ENCODE assay signal across 16 cellular contexts in the genomic region with DNA sequence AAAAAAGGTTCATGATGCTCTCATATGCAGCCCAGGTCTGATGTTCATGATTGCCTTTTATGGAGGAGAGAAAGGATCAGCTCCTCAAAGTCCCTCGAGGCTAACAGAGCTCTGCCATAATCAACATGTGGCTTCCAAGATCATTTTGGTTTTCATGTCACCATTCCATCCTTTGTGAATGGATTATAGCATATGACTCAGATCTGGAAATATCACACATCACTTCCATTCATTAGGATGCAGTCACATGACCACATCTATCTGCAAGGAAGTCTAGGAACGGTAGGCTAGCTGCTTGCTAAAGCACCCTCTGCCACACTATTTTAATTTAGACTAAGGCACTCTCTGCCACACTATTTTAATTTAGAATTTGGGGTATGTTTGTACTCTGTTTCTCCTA.
"Had no signal": no experiment of that assay in that cellular context is flagged by ENCODE, and none has a peak within 500 bp of the region (broad histone marks: within the 10 kb centered on the region; RNA-seq: fewer than 3 reads in every experiment).

No MANE protein-coding gene starts in this region.

- H3K36me3 ChIP-seq: left lung, ovary had no signal

- H3K4me3 ChIP-seq: left lung, ovary had no signal

- FAIRE-seq: kidney had no signal

- H3K27me3 ChIP-seq: left lung, ovary had no signal

- H3K27me3 Mint-ChIP-seq: dendritic cell treated with granulocyte-macrophage colony-stimulating factor and Interleukin-4, amounts not matched to agents 40 ng/mL and 50 ng/mL, for 4 days had no signal

- DNase-seq: activated CD4-positive, CD25-positive, alpha-beta regulatory T cell treated with anti-CD3 and anti-CD28 coated beads, Interleukin-2, amount 50 U/mL, for 72 hours; activated naive CD8-positive, alpha-beta T cell treated with anti-CD3 and anti-CD28 coated beads for 36 hours; cerebellar nuclear complex; effector memory CD4-positive, alpha-beta T cell; hippocampal formation; kidney; left lung; mammary epithelial cell; naive thymus-derived CD4-positive, alpha-beta T cell; ovary; stimulated activated CD4-positive, alpha-beta T cell treated with anti-CD3 and anti-CD28 coated beads, Interleukin-1b, Interleukin-23, amount 100 ng/mL, for 48 hours; T-helper 9 cell had no signal

- H3K4me1 ChIP-seq: left lung had no signal

- H3K27ac Mint-ChIP-seq: activated naive CD8-positive, alpha-beta T cell treated with anti-CD3 and anti-CD28 coated beads for 36 hours; activated T-helper 1 cell treated with anti-CD3 and anti-CD28 coated beads, Interleukin-12 subunit alpha, Interleukin-12 subunit beta, Interleukin-2, Interleukin-4 antibody, amounts not matched to agents 30 ng/mL and 10 ng/mL and 1 ng/mL, durations not matched to agents 14 hours and 24 hours and 36 hours; dendritic cell treated with granulocyte-macrophage colony-stimulating factor and Interleukin-4, amounts not matched to agents 40 ng/mL and 50 ng/mL, for 4 days; naive thymus-derived CD4-positive, alpha-beta T cell; stimulated activated effector memory CD8-positive, alpha-beta T cell treated with anti-CD3 and anti-CD28 coated beads, Interleukin-12 subunit alpha, Interleukin-12 subunit beta, amount 100 ng/mL, for 72 hours had no signal

- H3K36me3 Mint-ChIP-seq: activated naive CD8-positive, alpha-beta T cell treated with anti-CD3 and anti-CD28 coated beads for 36 hours; naive thymus-derived CD4-positive, alpha-beta T cell; stimulated activated effector memory CD8-positive, alpha-beta T cell treated with anti-CD3 and anti-CD28 coated beads, Interleukin-12 subunit alpha, Interleukin-12 subunit beta, amount 100 ng/mL, for 72 hours had no signal

- ATAC-seq: left lung; naive thymus-derived CD4-positive, alpha-beta T cell; sciatic nerve; stimulated activated effector memory CD8-positive, alpha-beta T cell treated with anti-CD3 and anti-CD28 coated beads, Interleukin-12 subunit alpha, Interleukin-12 subunit beta, amount 100 ng/mL, for 72 hours had no signal

- H3K4me3 Mint-ChIP-seq: activated naive CD8-positive, alpha-beta T cell treated with anti-CD3 and anti-CD28 coated beads for 36 hours; activated T-helper 1 cell treated with anti-CD3 and anti-CD28 coated beads, Interleukin-12 subunit alpha, Interleukin-12 subunit beta, Interleukin-2, Interleukin-4 antibody, amounts not matched to agents 30 ng/mL and 10 ng/mL and 1 ng/mL, durations not matched to agents 14 hours and 24 hours and 36 hours; dendritic cell treated with granulocyte-macrophage colony-stimulating factor and Interleukin-4, amounts not matched to agents 40 ng/mL and 50 ng/mL, for 4 days; naive thymus-derived CD4-positive, alpha-beta T cell; stimulated activated effector memory CD8-positive, alpha-beta T cell treated with anti-CD3 and anti-CD28 coated beads, Interleukin-12 subunit alpha, Interleukin-12 subunit beta, amount 100 ng/mL, for 72 hours had no signal

- H3K27ac ChIP-seq: left lung, ovary had no signal

- H3K9me3 Mint-ChIP-seq: activated naive CD8-positive, alpha-beta T cell treated with anti-CD3 and anti-CD28 coated beads for 36 hours; activated T-helper 1 cell treated with anti-CD3 and anti-CD28 coated beads, Interleukin-12 subunit alpha, Interleukin-12 subunit beta, Interleukin-2, Interleukin-4 antibody, amounts not matched to agents 30 ng/mL and 10 ng/mL and 1 ng/mL, durations not matched to agents 14 hours and 24 hours and 36 hours; dendritic cell treated with granulocyte-macrophage colony-stimulating factor and Interleukin-4, amounts not matched to agents 40 ng/mL and 50 ng/mL, for 4 days; stimulated activated effector memory CD8-positive, alpha-beta T cell treated with anti-CD3 and anti-CD28 coated beads, Interleukin-12 subunit alpha, Interleukin-12 subunit beta, amount 100 ng/mL, for 72 hours had no signal

- H3K9me3 ChIP-seq: left lung, ovary had no signal

- H3K4me1 Mint-ChIP-seq: activated naive CD8-positive, alpha-beta T cell treated with anti-CD3 and anti-CD28 coated beads for 36 hours; naive thymus-derived CD4-positive, alpha-beta T cell; stimulated activated effector memory CD8-positive, alpha-beta T cell treated with anti-CD3 and anti-CD28 coated beads, Interleukin-12 subunit alpha, Interleukin-12 subunit beta, amount 100 ng/mL, for 72 hours had no signal
